In the genomic region with DNA sequence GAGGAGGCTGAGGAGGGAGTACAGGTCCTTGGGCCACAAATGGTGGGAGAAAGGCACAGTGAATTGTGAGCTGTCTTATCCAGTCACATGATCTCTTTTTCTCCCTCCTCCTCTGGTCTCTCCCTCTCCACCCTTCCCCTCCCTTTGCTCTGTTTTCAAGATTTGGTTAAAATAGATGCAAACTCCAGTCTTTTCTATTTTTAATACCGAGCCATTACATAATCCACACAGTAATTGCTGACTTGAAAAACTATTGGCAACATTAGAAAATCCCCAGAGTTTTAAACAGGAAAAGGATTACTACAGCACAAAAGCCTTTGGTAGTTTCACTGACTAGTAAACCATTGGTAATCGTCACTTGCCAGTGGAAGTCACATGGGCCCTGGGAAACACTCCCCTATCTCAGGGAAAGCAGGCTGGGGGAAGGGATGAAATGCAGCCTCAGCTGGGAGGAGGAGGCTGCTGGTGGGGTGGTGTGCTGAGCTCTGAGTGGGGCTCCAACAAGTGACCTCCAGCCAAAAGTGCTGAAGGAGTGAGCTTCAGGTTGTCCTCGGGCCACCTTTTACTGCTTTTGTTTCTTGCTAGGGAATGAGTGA, we compare ENCODE assay signal across 8 cellular contexts. TPM values are rescaled to one million over a fixed set of nuclear protein-coding genes. Genes with fewer than 3 reads are reported as not detected.
A peak's percentile ranks its signal among the peaks of the same experiment; 100 is the strongest.
DNase-seq lines count a peak whose midpoint lies in the region; ATAC-seq and TF ChIP-seq lines count a peak whose summit lies in the region.

No MANE protein-coding gene starts in this region.

- ATAC-seq in GM19463 (IDR thresholded peaks at IDR 0.05; ENCODE audit: unreplicated experiment): peak; percentile 45
- ATAC-seq in GM18517 (IDR thresholded peaks at IDR 0.05; ENCODE audit: unreplicated experiment): no peak

- H3K9me2 ChIP-seq in hepatocyte (replicated peaks; ENCODE audit: insufficient read depth): no peaks in the 10 kb centered on the region

- H3K4me1 Mint-ChIP-seq in activated T-cell treated with anti-CD3 and anti-CD28 coated beads, Interleukin-2, amount 50 U/mL, for 24 hours (ENCODE audit: low read depth): no peaks in the 10 kb centered on the region

- peaks cover 13% of the 10 kb centered on the region for H3K36me3 Mint-ChIP-seq in activated T-cell treated with anti-CD3 and anti-CD28 coated beads, Interleukin-2, amount 50 U/mL, for 24 hours (ENCODE audit: low read depth)

- no peak overlapping the region for H3K27ac Mint-ChIP-seq in activated T-cell treated with anti-CD3 and anti-CD28 coated beads, Interleukin-2, amount 50 U/mL, for 24 hours

- peak overlapping the region; percentile 57 for H3K9ac ChIP-seq in adipocyte (ENCODE audit: low read length)

- H3K27ac ChIP-seq in hepatocyte: peak overlapping the region; percentile 88

- H3K27me3 ChIP-seq in adipocyte (replicated peaks; ENCODE audit: control insufficient read depth, insufficient read depth, low read length): no peaks in the 10 kb centered on the region
- no peaks in the 10 kb centered on the region for H3K27me3 ChIP-seq in hepatocyte

- 25% methylated on average over 3 of the region's 3 CpGs for WGBS in hepatocyte (ENCODE audit: low lambda C conversion rate, missing lambda C conversion rate)

- H3K27me3 Mint-ChIP-seq in activated T-cell treated with anti-CD3 and anti-CD28 coated beads, Interleukin-2, amount 50 U/mL, for 24 hours: no peaks in the 10 kb centered on the region

- H3K79me2 ChIP-seq in hepatocyte: no peaks in the 10 kb centered on the region

- H3K4me1 ChIP-seq in adipocyte (ENCODE audit: control insufficient read depth, insufficient read depth, low read length) (peaks cover 23% of the 10 kb centered on the region), hepatocyte (ENCODE audit: insufficient read depth) (peaks cover 17% of the 10 kb centered on the region)

- no peak overlapping the region for H3K4me2 ChIP-seq in hepatocyte

- H4K20me1 ChIP-seq in hepatocyte (ENCODE audit: insufficient read depth, poor library complexity, severe bottlenecking): no peaks in the 10 kb centered on the region

- H3K9me3 ChIP-seq in adipocyte (ENCODE audit: control insufficient read depth, low read length) (no peaks in the 10 kb centered on the region), hepatocyte (ENCODE audit: low read depth) (no peaks in the 10 kb centered on the region)

- H2AFZ ChIP-seq in hepatocyte: no peak overlapping the region

- H3K9me3 Mint-ChIP-seq in activated T-cell treated with anti-CD3 and anti-CD28 coated beads, Interleukin-2, amount 50 U/mL, for 24 hours: no peaks in the 10 kb centered on the region

- no peak overlapping the region for H3K4me3 Mint-ChIP-seq in activated T-cell treated with anti-CD3 and anti-CD28 coated beads, Interleukin-2, amount 50 U/mL, for 24 hours

- TF ChIP-seq CTCF in hepatocyte (IDR thresholded peaks at IDR 0.05; ENCODE audit: poor library complexity) (no peak), retinal pigment epithelial cell (conservative IDR thresholded peaks at IDR 0.05; ENCODE audit: low read depth, low read length) (no peak)

- DNase-seq in adipocyte (ENCODE audit: low read depth) (peak; percentile 31), hepatocyte (ENCODE audit: low spot score) (peak; percentile 78), retinal pigment epithelial cell (ENCODE audit: low read depth) (peak; percentile 94), SW 1271 (lab: John Stamatoyannopoulos, UW) (no peak), 8988T (no peak)
- no peak for DNase-seq in activated T-cell treated with anti-CD3 and anti-CD28 coated beads, Interleukin-2, amount 50 U/mL, for 24 hours

- peak overlapping the region; percentile 63 for H3K4me3 ChIP-seq in adipocyte (ENCODE audit: low read length)
- no peak overlapping the region for H3K4me3 ChIP-seq in hepatocyte
- H3K4me3 ChIP-seq in retinal pigment epithelial cell (ENCODE audit: low read length): no peak overlapping the region

- H3K36me3 ChIP-seq in adipocyte (ENCODE audit: control insufficient read depth, insufficient read depth, low read length, severe bottlenecking) (peaks cover 4% of the 10 kb centered on the region), hepatocyte (replicated peaks; ENCODE audit: insufficient read depth, low read depth) (no peaks in the 10 kb centered on the region)

RNA-seq across cellular contexts. Expression of a gene that starts 57.4 kb away (rescaled TPM):
- 88.5 and 97.1 TPM in 2 replicates for total RNA-seq in hepatocyte
- polyA plus RNA-seq in hepatocyte: 180 and 183 TPM in 2 replicates

Comparison
In these comparisons a context has a peak if more than half of its experiments do, and no peak if none do; other contexts are left out.
1. DNase-seq: peak in adipocyte (single experiment), hepatocyte (single experiment) and retinal pigment epithelial cell (single experiment); none in activated T-cell treated with anti-CD3 and anti-CD28 coated beads, Interleukin-2, amount 50 U/mL, for 24 hours (single experiment), SW 1271 (0 of 2) and 8988T (single experiment).